ENCODE assay signal across 10 cellular contexts in the genomic region with DNA sequence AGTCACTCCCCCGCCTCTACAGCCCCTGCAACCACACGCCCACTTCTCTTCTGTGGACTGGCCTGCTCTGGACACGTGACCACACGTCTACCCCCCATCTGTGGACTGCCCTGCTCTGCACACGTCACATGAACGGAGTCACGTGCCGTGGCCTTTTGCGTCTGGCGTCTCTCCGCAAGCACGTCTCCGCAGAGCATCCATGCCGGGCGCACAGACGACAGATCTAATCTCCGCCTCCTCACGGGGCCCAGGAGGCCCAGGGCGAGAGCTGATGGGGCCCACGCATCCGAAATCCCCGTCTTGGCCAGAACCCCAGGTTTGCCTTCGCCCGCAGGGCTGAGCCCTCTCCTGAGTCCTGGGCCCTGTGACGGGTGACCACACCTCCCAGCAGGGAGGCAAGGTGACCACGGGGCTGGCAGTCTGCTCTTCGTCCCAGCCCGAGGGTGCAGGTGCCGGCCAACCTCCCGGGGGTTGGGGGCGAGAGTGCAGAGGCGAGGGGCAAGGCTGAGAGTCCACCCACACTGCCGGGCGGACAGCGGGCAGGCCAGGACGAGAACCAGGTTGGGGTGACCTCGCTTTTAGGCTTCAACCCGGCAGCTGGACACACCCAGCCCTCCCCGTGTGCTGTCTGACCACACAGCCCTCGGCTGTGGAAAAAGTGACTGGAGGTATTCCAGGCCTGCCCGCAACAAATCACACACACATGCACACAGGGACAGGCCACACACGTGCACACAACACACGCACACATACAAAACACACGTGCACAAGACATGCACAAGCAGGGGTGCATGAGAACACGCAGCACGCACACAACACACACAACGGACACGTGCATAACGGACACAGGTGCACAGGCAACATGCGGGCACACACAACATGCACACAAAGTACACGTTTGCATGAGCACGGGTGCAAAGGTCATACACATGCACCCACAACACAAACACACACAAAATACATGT. TPM values are rescaled to one million over a fixed set of nuclear protein-coding genes. Genes with fewer than 3 reads are reported as not detected.
DNase-seq lines count a peak whose midpoint lies in the region; ATAC-seq and TF ChIP-seq lines count a peak whose summit lies in the region.
"Had no signal": no experiment of that assay in that cellular context is flagged by ENCODE, and none has a peak within 500 bp of the region (broad histone marks: within the 10 kb centered on the region; RNA-seq: fewer than 3 reads in every experiment).

No MANE protein-coding gene starts in this region.

- no peak for DNase-seq in CD4-positive, CD25-positive, alpha-beta regulatory T cell
- DNase-seq in Panc1 (ENCODE audit: low read depth, low spot score) (no peak), endodermal cell (no peak), osteocyte (ENCODE audit: extremely low spot score, unreplicated experiment) (peak; percentile 83), NCI-H774 (lab: John Stamatoyannopoulos, UW) (no peak)
- no peak for DNase-seq in activated CD8-positive, alpha-beta memory T cell treated with anti-CD3 and anti-CD28 coated beads, Interleukin-2, amount 50 U/mL, for 4 hours
- no peak for DNase-seq in effector CD4-positive, alpha-beta T cell
- DNase-seq: NCI-H1417 treated with DMSO at 0.1 percent for 48 hours had no signal

- H3K9me3 Mint-ChIP-seq in CD4-positive, CD25-positive, alpha-beta regulatory T cell, result peaks cover 0 to 4% (median 0%) of the 10 kb centered on the region in 7 donors
- no peaks in the 10 kb centered on the region for H3K9me3 Mint-ChIP-seq in endodermal cell
- no peaks in the 10 kb centered on the region for H3K9me3 Mint-ChIP-seq in osteocyte (ENCODE audit: unreplicated experiment)

- no peaks in the 10 kb centered on the region for H3K9me3 ChIP-seq in CD4-positive, CD25-positive, alpha-beta regulatory T cell (ENCODE audit: control insufficient read depth in 2 of 2, low read length in 2 of 2)
- H3K9me3 ChIP-seq in Panc1 (ENCODE audit: control insufficient read depth, insufficient read depth, low read depth, low read length) (no peaks in the 10 kb centered on the region), endodermal cell (ENCODE audit: control insufficient read depth, low read length) (no peaks in the 10 kb centered on the region)

- no peak overlapping the region for H3K27ac ChIP-seq in CD4-positive, CD25-positive, alpha-beta regulatory T cell (ENCODE audit: insufficient read depth, low read length, poor library complexity, severe bottlenecking)
- H3K27ac ChIP-seq in Panc1 (ENCODE audit: low read length), result peak overlapping the region; percentile 94
- H3K27ac ChIP-seq in endodermal cell (ENCODE audit: low read depth, low read length), result no peak overlapping the region

- ATAC-seq in CD4-positive, CD25-positive, alpha-beta regulatory T cell (ENCODE audit: low read depth in 2 of 2), result no peak
- ATAC-seq in Panc1 (peak; percentile 19), HG02678 (IDR thresholded peaks at IDR 0.05; ENCODE audit: unreplicated experiment) (no peak)
- ATAC-seq: GM12878 had no signal

- POLR2A ChIA-PET in Panc1 (lab: Charles Lee), result no interaction called here

- H3K27me3 ChIP-seq in CD4-positive, CD25-positive, alpha-beta regulatory T cell (ENCODE audit: control insufficient read depth, insufficient read depth, low read length), result no peaks in the 10 kb centered on the region
- H3K27me3 ChIP-seq in Panc1 (ENCODE audit: control insufficient read depth, insufficient read depth, low read length) (no peaks in the 10 kb centered on the region), endodermal cell (ENCODE audit: control insufficient read depth, insufficient read depth, low read length, poor library complexity, severe bottlenecking) (no peaks in the 10 kb centered on the region)

- in situ Hi-C loops in Panc1 (cut with HindIII; ENCODE audit: low pct_unique_long_range_greater_than_20kb, low sequenced_read_pairs), result no loop called here

- no peaks in the 10 kb centered on the region for H3K27me3 Mint-ChIP-seq in CD4-positive, CD25-positive, alpha-beta regulatory T cell
- H3K27me3 Mint-ChIP-seq in endodermal cell (ENCODE audit: insufficient read depth) (no peaks in the 10 kb centered on the region), osteocyte (ENCODE audit: unreplicated experiment) (no peaks in the 10 kb centered on the region)

- peak overlapping the region in 2 of 3 donors; percentile 4 to 59 for H3K27ac Mint-ChIP-seq in CD4-positive, CD25-positive, alpha-beta regulatory T cell
- H3K27ac Mint-ChIP-seq in endodermal cell, result peak overlapping the region; percentile 74
- H3K27ac Mint-ChIP-seq in osteocyte (ENCODE audit: unreplicated experiment), result peak overlapping the region; percentile 93

- peak overlapping the region; percentile 36 to 80 (median 69) for H3K4me3 Mint-ChIP-seq in CD4-positive, CD25-positive, alpha-beta regulatory T cell
- H3K4me3 Mint-ChIP-seq in endodermal cell (no peak overlapping the region), osteocyte (ENCODE audit: unreplicated experiment) (peak overlapping the region; percentile 60)

- TF ChIP-seq CTCF in Panc1 (IDR thresholded peaks at IDR 0.05), result no peak
- no peak for TF ChIP-seq CTCF in endodermal cell (conservative IDR thresholded peaks at IDR 0.05)
- no peak for TF ChIP-seq CTCF in osteocyte (IDR thresholded peaks at IDR 0.05)

- peaks cover 0 to 37% (median 20%) of the 10 kb centered on the region in 4 donors for H3K4me1 Mint-ChIP-seq in CD4-positive, CD25-positive, alpha-beta regulatory T cell
- H3K4me1 Mint-ChIP-seq in endodermal cell (peaks cover 21% of the 10 kb centered on the region), osteocyte (ENCODE audit: unreplicated experiment) (peaks cover 41% of the 10 kb centered on the region)

- peaks cover 8% of the 10 kb centered on the region for H3K36me3 ChIP-seq in CD4-positive, CD25-positive, alpha-beta regulatory T cell (ENCODE audit: control insufficient read depth, insufficient read depth, low read length)
- H3K36me3 ChIP-seq in Panc1 (ENCODE audit: control insufficient read depth, insufficient read depth, low read length) (peaks cover 3% of the 10 kb centered on the region; the same call in 1 of the 2 replicates), endodermal cell (ENCODE audit: control insufficient read depth, insufficient read depth, low read length) (no peaks in the 10 kb centered on the region)

- peaks cover 12% of the 10 kb centered on the region for H3K36me3 Mint-ChIP-seq in CD4-positive, CD25-positive, alpha-beta regulatory T cell
- peaks cover 5% of the 10 kb centered on the region for H3K36me3 Mint-ChIP-seq in endodermal cell (ENCODE audit: low read depth)
- H3K36me3 Mint-ChIP-seq in osteocyte (ENCODE audit: unreplicated experiment), result no peaks in the 10 kb centered on the region

- intact Hi-C loops in Panc1 (cut with micrococcal nuclease; ENCODE audit: unreplicated experiment), result no loop called here

- 94% methylated on average over 40 to 52 of the region's 52 CpGs for WGBS in endodermal cell (ENCODE audit: insufficient coverage in 1 of 2, insufficient read length in 1 of 2), 2 experiments

- no peak overlapping the region for H3K9ac ChIP-seq in endodermal cell (ENCODE audit: extremely low read depth, low read length, poor library complexity, severe bottlenecking)

- BruUV-seq in Panc1 (replicated peaks; lab: Mats Ljungman, UMichigan), result no TSS peak

- H3K4me3 ChIP-seq in CD4-positive, CD25-positive, alpha-beta regulatory T cell (ENCODE audit: low read depth, low read length), result no peak overlapping the region
- peak overlapping the region; percentile 66 to 73 for H3K4me3 ChIP-seq in Panc1 (ENCODE audit: low read depth in 2 of 2, low read length in 2 of 2)
- peak overlapping the region; percentile 90 for H3K4me3 ChIP-seq in endodermal cell (ENCODE audit: low read length)

- CTCF ChIA-PET in Panc1 (lab: Charles Lee), result no interaction called here

- peaks cover 31% of the 10 kb centered on the region for H3K4me1 ChIP-seq in CD4-positive, CD25-positive, alpha-beta regulatory T cell (ENCODE audit: control insufficient read depth, insufficient read depth, low read length, poor library complexity, severe bottlenecking)
- H3K4me1 ChIP-seq in Panc1 (ENCODE audit: control insufficient read depth, insufficient read depth, low read length) (peaks cover 21% of the 10 kb centered on the region), endodermal cell (ENCODE audit: control insufficient read depth, insufficient read depth, low read length) (peaks cover 5% of the 10 kb centered on the region)

RNA-seq across cellular contexts. Expression of a gene that starts 3.9 kb away (rescaled TPM):
- total RNA-seq in CD4-positive, CD25-positive, alpha-beta regulatory T cell, result 139 TPM
- 1 to 10 TPM; 2.0 to 5.1 (median 2.7) TPM for polyA plus RNA-seq in CD4-positive, CD25-positive, alpha-beta regulatory T cell
- total RNA-seq in Panc1 (2021; ENCODE audit: unreplicated experiment) (101 TPM), endodermal cell (10 to 100 TPM; 43.3 to 50.4 TPM), osteocyte (57.1 and 61.6 TPM in 2 replicates)
- 92.5 TPM for polyA plus RNA-seq in Panc1 (2012; ENCODE audit: insufficient read length)
- polyA plus RNA-seq in endodermal cell (2013, experiment 1 of 2), result 17.7 TPM
- polyA plus RNA-seq in endodermal cell (2013, experiment 2 of 2), result 17.6 TPM

RNA-seq across cellular contexts. Expression of a gene that starts 35.4 kb away (rescaled TPM):
- 71.4 TPM for total RNA-seq in CD4-positive, CD25-positive, alpha-beta regulatory T cell
- 10 to 100 TPM; 11.9 to 23.0 (median 17.4) TPM for polyA plus RNA-seq in CD4-positive, CD25-positive, alpha-beta regulatory T cell
- total RNA-seq in Panc1 (2021; ENCODE audit: unreplicated experiment) (116 TPM), endodermal cell (10 to 100 TPM; 78.8 to 81.4 TPM), osteocyte (60.8 and 61.3 TPM in 2 replicates)
- 141 TPM for polyA plus RNA-seq in Panc1 (2012; ENCODE audit: insufficient read length)
- polyA plus RNA-seq in endodermal cell (2013, experiment 1 of 2), result 44.7 TPM
- 46.8 TPM for polyA plus RNA-seq in endodermal cell (2013, experiment 2 of 2)

Comparison
In these comparisons a context has a peak if more than half of its experiments do, and no peak if none do; other contexts are left out.
1. H3K27ac Mint-ChIP-seq: peak in every context shown above with its lines; median percentile 93 in osteocyte; 74 in endodermal cell; 32 in CD4-positive, CD25-positive, alpha-beta regulatory T cell.